Comparison of ENCODE assay signal across 8 cellular contexts in genomic region chr15:48975713-48976419, GRCh38. TPM values are rescaled to one million over a fixed set of nuclear protein-coding genes. Genes with fewer than 3 reads are reported as not detected.
DNase-seq lines count a peak whose midpoint lies in the region; ATAC-seq and TF ChIP-seq lines count a peak whose summit lies in the region.

No MANE protein-coding gene starts in this region.

- no peak for TF ChIP-seq POLR2A in vagina (IDR thresholded peaks at IDR 0.05)

- TF ChIP-seq CTCF in GM12865 (IDR thresholded peaks at IDR 0.05; ENCODE audit: insufficient read depth, low read depth, low read length, missing control alignments) = peak; percentile 85
- peak; percentile 40 to 84 (median 80) for TF ChIP-seq CTCF in vagina (IDR thresholded peaks at IDR 0.05)

- DNase-seq in GM12865 (ENCODE audit: low read depth) = peak; percentile 83
- peak; percentile 73 for DNase-seq in NCI-H1092 treated with DMSO at 0.1 percent for 48 hours (lab: John Stamatoyannopoulos, UW)
- DNase-seq in T-helper 2 cell = peak; percentile 42 to 87 (median 57)
- peak in 57 of 58 donors; percentile 41 to 96 (median 89) for DNase-seq in anterior cingulate cortex (lab: John Stamatoyannopoulos, UW)
- DNase-seq in hepatic stellate cell (ENCODE audit: low spot score) = peak; percentile 77
- peak; percentile 42 for DNase-seq in renal cortical epithelial cell (ENCODE audit: low read depth)
- no peak for DNase-seq in vagina (ENCODE audit: extremely low spot score in 2 of 2)

- intact Hi-C loops in vagina (cut with DNase I) = no loop called here

- no peaks in the 10 kb centered on the region for H3K27me3 ChIP-seq in vagina

- H3K27ac ChIP-seq in vagina = peak overlapping the region; percentile 71

- no peaks in the 10 kb centered on the region for H3K36me3 ChIP-seq in vagina

- H3K4me1 ChIP-seq in vagina = peaks cover 13% of the 10 kb centered on the region

- H3K9me3 ChIP-seq in vagina = no peaks in the 10 kb centered on the region

- ATAC-seq in HG02623 (IDR thresholded peaks at IDR 0.05; ENCODE audit: unreplicated experiment) = peak; percentile 94

- H3K4me3 ChIP-seq in GM12865 (ENCODE audit: low read depth, low read length) (peak overlapping the region; percentile 57), vagina (peak overlapping the region; percentile 37 to 44)

RNA-seq across cellular contexts. Expression of gene SHC4, which starts 12.1 kb away (rescaled TPM):
- total RNA-seq in renal cortical epithelial cell (0.89 and 7.3 TPM in 2 replicates), vagina (0.25 TPM)

Comparison
In these comparisons a context has a peak if more than half of its experiments do, and no peak if none do; other contexts are left out.
1. DNase-seq: peak in GM12865 (single experiment), NCI-H1092 treated with DMSO at 0.1 percent for 48 hours (single experiment), T-helper 2 cell (5 of 5), anterior cingulate cortex (57 of 58), hepatic stellate cell (single experiment) and renal cortical epithelial cell (single experiment); none in vagina (0 of 2).